ENCODE assay signal across 9 cellular contexts in the genomic region with DNA sequence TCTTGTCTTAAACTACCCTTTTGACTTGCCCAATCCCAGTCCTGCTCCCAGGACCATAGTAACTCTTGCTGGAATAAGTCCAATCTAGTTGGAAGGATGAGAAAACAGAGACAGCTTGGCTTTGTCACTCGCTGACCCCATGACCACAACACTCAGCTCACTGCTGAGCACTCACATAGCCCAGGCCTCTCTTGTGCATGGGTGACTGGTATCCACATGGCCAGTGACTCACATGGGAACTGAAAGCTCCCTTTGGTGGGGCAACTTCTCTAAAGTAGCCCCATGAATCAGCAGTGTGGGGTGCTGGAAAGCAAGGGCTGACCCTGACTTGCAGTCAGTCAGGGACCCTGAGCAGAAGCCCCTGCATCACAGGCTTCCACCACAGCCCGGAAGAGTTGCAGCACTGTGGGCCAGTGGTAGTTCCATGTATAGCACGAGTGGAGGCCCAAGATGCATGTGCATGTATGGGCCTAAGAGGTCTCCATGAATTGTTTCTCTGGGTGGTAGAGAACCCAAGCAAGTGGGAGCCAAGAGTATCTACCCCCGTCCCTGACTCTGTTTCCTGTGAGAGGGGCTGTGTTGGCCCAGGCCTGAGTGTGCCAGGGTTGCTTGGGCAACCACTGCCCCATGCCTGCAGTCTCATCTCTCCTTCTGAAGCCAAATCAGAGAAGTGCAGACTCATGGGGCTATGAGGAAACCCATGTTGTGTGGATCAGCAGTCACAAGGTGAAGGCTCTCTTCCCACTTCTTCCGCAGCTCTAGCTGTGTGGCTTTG.
DNase-seq lines count a peak whose midpoint lies in the region; ATAC-seq lines count a peak whose summit lies in the region.
"Had no signal": no experiment of that assay in that cellular context is flagged by ENCODE, and none has a peak within 500 bp of the region (broad histone marks: within the 10 kb centered on the region; RNA-seq: fewer than 3 reads in every experiment).

No MANE protein-coding gene starts in this region.

- no peaks in the 10 kb centered on the region for H3K36me3 ChIP-seq in CD8-positive, alpha-beta memory T cell (ENCODE audit: insufficient read depth, low read length)
- H3K36me3 ChIP-seq: BLaER1 had no signal

- no peak for DNase-seq in activated CD4-positive, CD25-positive, alpha-beta regulatory T cell treated with anti-CD3 and anti-CD28 coated beads, Interleukin-2, amount 50 U/mL, for 72 hours
- DNase-seq in activated CD8-positive, alpha-beta T cell treated with anti-CD3 and anti-CD28 coated beads, Interleukin-2, amount 10 ng/mL, durations not matched to agents 7 days and 5 days = no peak
- DNase-seq in hepatic stellate cell (ENCODE audit: low spot score) = peak; percentile 85
- peak; percentile 98 for DNase-seq in stromal cell of bone marrow (ENCODE audit: low read depth)
- DNase-seq in KBM-7 = no peak
- DNase-seq in CD8-positive, alpha-beta memory T cell = no peak

- peaks cover 16% of the 10 kb centered on the region for H3K36me3 Mint-ChIP-seq in activated CD8-positive, alpha-beta T cell treated with anti-CD3 and anti-CD28 coated beads, Interleukin-2, amount 10 ng/mL, durations not matched to agents 7 days and 5 days (ENCODE audit: low read depth)
- H3K36me3 Mint-ChIP-seq in CD8-positive, alpha-beta memory T cell = peaks cover 0 to 3% (median 2%) of the 10 kb centered on the region in 3 donors

- no peaks in the 10 kb centered on the region for H3K27me3 ChIP-seq in CD8-positive, alpha-beta memory T cell (ENCODE audit: insufficient read depth, low read length, poor library complexity, severe bottlenecking)
- H3K27me3 ChIP-seq: BLaER1 had no signal

- H3K27ac Mint-ChIP-seq in activated CD8-positive, alpha-beta T cell treated with anti-CD3 and anti-CD28 coated beads, Interleukin-2, amount 10 ng/mL, durations not matched to agents 7 days and 5 days = peak overlapping the region; percentile 53
- H3K27ac Mint-ChIP-seq in CD8-positive, alpha-beta memory T cell = peak overlapping the region in 1 of 8 donors; percentile 39

- H3K9me3 Mint-ChIP-seq in activated CD8-positive, alpha-beta T cell treated with anti-CD3 and anti-CD28 coated beads, Interleukin-2, amount 10 ng/mL, durations not matched to agents 7 days and 5 days (ENCODE audit: insufficient read depth) = peaks cover 9% of the 10 kb centered on the region
- H3K9me3 Mint-ChIP-seq in CD8-positive, alpha-beta memory T cell = no peaks in the 10 kb centered on the region

- H3K27me3 Mint-ChIP-seq in activated CD8-positive, alpha-beta T cell treated with anti-CD3 and anti-CD28 coated beads, Interleukin-2, amount 10 ng/mL, durations not matched to agents 7 days and 5 days (ENCODE audit: low read depth) = no peaks in the 10 kb centered on the region
- peaks cover 0 to 1% of the 10 kb centered on the region in 2 donors for H3K27me3 Mint-ChIP-seq in CD8-positive, alpha-beta memory T cell

- H3K4me3 ChIP-seq in CD8-positive, alpha-beta memory T cell (ENCODE audit: low read length) = no peak overlapping the region
- H3K4me3 ChIP-seq: BLaER1 had no signal

- ATAC-seq in activated CD4-positive, CD25-positive, alpha-beta regulatory T cell treated with anti-CD3 and anti-CD28 coated beads, Interleukin-2, amount 50 U/mL, for 24 hours = peak; percentile 65 to 67
- peak; percentile 62 for ATAC-seq in HG03095 (IDR thresholded peaks at IDR 0.05; ENCODE audit: unreplicated experiment)
- ATAC-seq in activated CD8-positive, alpha-beta T cell treated with anti-CD3 and anti-CD28 coated beads, Interleukin-2, amount 10 ng/mL, durations not matched to agents 7 days and 5 days = peak; percentile 37

- no peak overlapping the region for H3K27ac ChIP-seq in CD8-positive, alpha-beta memory T cell (ENCODE audit: low read depth, low read length)
- H3K27ac ChIP-seq: BLaER1 had no signal

- no peaks in the 10 kb centered on the region for H3K4me1 ChIP-seq in CD8-positive, alpha-beta memory T cell (ENCODE audit: insufficient read depth, low read length)

- H3K4me3 Mint-ChIP-seq in activated CD8-positive, alpha-beta T cell treated with anti-CD3 and anti-CD28 coated beads, Interleukin-2, amount 10 ng/mL, durations not matched to agents 7 days and 5 days = no peak overlapping the region
- peak overlapping the region in 1 of 7 donors; percentile 15 for H3K4me3 Mint-ChIP-seq in CD8-positive, alpha-beta memory T cell

- CTCF ChIA-PET in activated CD8-positive, alpha-beta T cell treated with anti-CD3 and anti-CD28 coated beads, Interleukin-2, amount 10 ng/mL, durations not matched to agents 7 days and 5 days (lab: Charles Lee) = interaction anchor here (1.1 to 17.0 kb wide), 10 partner anchors 11 to 288 kb away, joined by 3 to 287 read pairs (median 12); a partner anchor contains a TSS
- CTCF ChIA-PET in CD8-positive, alpha-beta memory T cell (lab: Charles Lee) = interaction anchor here (1.1 to 1.4 kb wide), 4 partner anchors 9 to 285 kb away, joined by 3 to 5 read pairs (median 4); no protein-coding TSS in a partner anchor

- in situ Hi-C loops in KBM-7 (cut with MboI; ENCODE audit: low pct_unique_long_range_greater_than_20kb, low sequenced_read_pairs) = loop anchor here (10.0 kb wide), 2 partner anchors 115 to 285 kb away; a partner anchor contains a TSS

- no peaks in the 10 kb centered on the region for H3K9me3 ChIP-seq in CD8-positive, alpha-beta memory T cell (ENCODE audit: low read length)
- H3K9me3 ChIP-seq: BLaER1 had no signal

- peaks cover 75% of the 10 kb centered on the region for H3K4me1 Mint-ChIP-seq in activated CD8-positive, alpha-beta T cell treated with anti-CD3 and anti-CD28 coated beads, Interleukin-2, amount 10 ng/mL, durations not matched to agents 7 days and 5 days (ENCODE audit: low read depth)
- peaks cover 14 to 49% (median 25%) of the 10 kb centered on the region in 3 donors for H3K4me1 Mint-ChIP-seq in CD8-positive, alpha-beta memory T cell

- POLR2A ChIA-PET in activated CD8-positive, alpha-beta T cell treated with anti-CD3 and anti-CD28 coated beads, Interleukin-2, amount 10 ng/mL, durations not matched to agents 7 days and 5 days (lab: Charles Lee) = interaction anchor here (0.9 to 1.5 kb wide), 3 partner anchors 8 to 288 kb away, joined by 3 to 4 read pairs (median 4); no protein-coding TSS in a partner anchor
- POLR2A ChIA-PET in CD8-positive, alpha-beta memory T cell (lab: Charles Lee) = no interaction called here

Comparison
In these comparisons a context has a peak if more than half of its experiments do, and no peak if none do; other contexts are left out.
1. DNase-seq: peak in hepatic stellate cell (single experiment) and stromal cell of bone marrow (single experiment); none in activated CD4-positive, CD25-positive, alpha-beta regulatory T cell treated with anti-CD3 and anti-CD28 coated beads, Interleukin-2, amount 50 U/mL, for 72 hours (single experiment), activated CD8-positive, alpha-beta T cell treated with anti-CD3 and anti-CD28 coated beads, Interleukin-2, amount 10 ng/mL, durations not matched to agents 7 days and 5 days (single experiment), KBM-7 (single experiment) and CD8-positive, alpha-beta memory T cell (0 of 5).
2. Peak in every context shown above with its lines, with median percentiles within 50 percentile points of each other: ATAC-seq.